8 cellular contexts compared by ENCODE assay signal in the genomic region with DNA sequence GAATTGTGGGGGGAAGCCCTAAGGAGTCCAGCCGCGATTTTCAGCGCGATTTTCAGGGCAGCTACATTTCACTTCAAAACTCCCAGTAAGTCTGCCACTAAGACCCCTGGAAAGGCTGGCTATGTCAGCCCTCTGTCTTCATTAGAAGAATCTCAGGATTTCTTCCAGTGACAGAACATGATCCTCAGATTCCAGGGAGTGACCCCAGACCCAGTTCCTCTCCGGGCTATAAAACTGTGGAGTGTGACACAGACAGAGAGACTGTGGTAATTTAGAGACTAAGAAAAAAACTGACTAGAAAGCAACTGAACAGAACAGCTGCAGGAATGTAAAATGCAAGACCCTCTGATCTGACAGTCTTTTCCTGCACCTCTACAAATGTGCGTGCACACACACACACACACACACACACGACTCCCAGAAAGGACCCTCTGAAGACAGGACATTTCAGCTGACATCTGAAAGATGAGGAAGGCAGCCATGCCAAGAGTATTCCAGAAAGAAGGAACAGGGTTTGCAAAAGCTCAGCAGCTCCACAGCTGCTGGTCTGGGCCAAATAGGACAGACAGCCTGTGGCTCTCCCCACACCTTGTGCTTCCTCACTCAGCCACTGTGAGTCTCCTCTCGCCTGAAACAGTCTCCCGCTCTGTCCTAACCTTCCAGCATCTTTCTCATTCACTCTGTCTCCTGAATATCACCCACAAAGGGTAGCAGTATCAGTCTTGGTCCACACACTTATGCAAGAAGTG.
DNase-seq lines count a peak whose midpoint lies in the region; ATAC-seq and TF ChIP-seq lines count a peak whose summit lies in the region.

No MANE protein-coding gene starts in this region.

- H3K4me1 Mint-ChIP-seq in chondrocyte (ENCODE audit: low read depth), result peaks cover 26% of the 10 kb centered on the region

- H4K8ac ChIP-seq in mesendoderm (ENCODE audit: low read depth, low read length), result no peak overlapping the region

- no peak overlapping the region for H2BK5ac ChIP-seq in mesendoderm (ENCODE audit: low read length)

- no peaks in the 10 kb centered on the region for H3K4me1 ChIP-seq in mesendoderm (ENCODE audit: control insufficient read depth, low read depth, low read length)

- no peak overlapping the region for H3K23ac ChIP-seq in mesendoderm (ENCODE audit: low read length)

- no peaks in the 10 kb centered on the region for H3K79me1 ChIP-seq in mesendoderm (ENCODE audit: low read length)

- H3K4me3 Mint-ChIP-seq in chondrocyte (ENCODE audit: unreplicated experiment), result no peak overlapping the region

- H3K9ac ChIP-seq in mesendoderm (ENCODE audit: low read length), result no peak overlapping the region

- no peaks in the 10 kb centered on the region for H3K9me3 Mint-ChIP-seq in chondrocyte (ENCODE audit: low read depth)

- H4K5ac ChIP-seq in mesendoderm (ENCODE audit: low read length), result no peak overlapping the region

- H3K4ac ChIP-seq in mesendoderm (ENCODE audit: low read depth, low read length), result no peak overlapping the region

- H3K27me3 Mint-ChIP-seq in chondrocyte (ENCODE audit: low read depth), result no peaks in the 10 kb centered on the region

- no peak overlapping the region for H3K4me2 ChIP-seq in mesendoderm (ENCODE audit: low read length)

- no peaks in the 10 kb centered on the region for H3K36me3 ChIP-seq in mesendoderm (ENCODE audit: control insufficient read depth, insufficient read depth, low read length)

- TF ChIP-seq CTCF in chondrocyte (IDR thresholded peaks at IDR 0.05), result peak; percentile 46

- H3K18ac ChIP-seq in mesendoderm (ENCODE audit: low read length), result no peak overlapping the region

- DNase-seq in EH (ENCODE audit: low read depth) (peak; percentile 28), LHCN-M2 (ENCODE audit: low read depth) (peak; percentile 61), chondrocyte (ENCODE audit: low spot score) (no peak), mesendoderm (peak; percentile 47), NCI-H2171 treated with DMSO at 0.1 percent for 48 hours (lab: John Stamatoyannopoulos, UW) (no peak), NCI-H1694 (lab: John Stamatoyannopoulos, UW) (no peak)

- H3K79me2 ChIP-seq in mesendoderm (ENCODE audit: control insufficient read depth, insufficient read depth, low read length), result no peaks in the 10 kb centered on the region

- H2BK15ac ChIP-seq in mesendoderm (replicated peaks; ENCODE audit: low read depth), result no peak overlapping the region

- WGBS in mesendoderm (ENCODE audit: extremely low coverage, insufficient coverage, low lambda C conversion rate), result no CpG with 5 or more reads among the region's 9 CpGs

- H3K27ac ChIP-seq in mesendoderm (ENCODE audit: low read depth, low read length), result no peak overlapping the region

- no peak overlapping the region for H2BK120ac ChIP-seq in mesendoderm (ENCODE audit: low read depth, low read length)

- ATAC-seq in HG03354 (IDR thresholded peaks at IDR 0.05; ENCODE audit: poor library complexity, severe bottlenecking, unreplicated experiment), result no peak
- ATAC-seq in GM21717 (IDR thresholded peaks at IDR 0.05; ENCODE audit: unreplicated experiment), result no peak

- H3K56ac ChIP-seq in mesendoderm (ENCODE audit: low read length), result no peak overlapping the region

- H3K27ac Mint-ChIP-seq in chondrocyte (ENCODE audit: unreplicated experiment), result no peak overlapping the region

- H2AK5ac ChIP-seq in mesendoderm (ENCODE audit: low read length), result no peak overlapping the region

- peaks cover 4% of the 10 kb centered on the region for H3K36me3 Mint-ChIP-seq in chondrocyte (ENCODE audit: low read depth)

- H3K4me3 ChIP-seq in mesendoderm (ENCODE audit: low read length), result no peak overlapping the region

- H3K27me3 ChIP-seq in mesendoderm (ENCODE audit: insufficient read depth, low read length, poor library complexity), result no peaks in the 10 kb centered on the region

Comparison
In these comparisons a context has a peak if more than half of its experiments do, and no peak if none do; other contexts are left out.
1. DNase-seq: peak in EH (single experiment), LHCN-M2 (single experiment) and mesendoderm (single experiment); none in chondrocyte (single experiment), NCI-H2171 treated with DMSO at 0.1 percent for 48 hours (single experiment) and NCI-H1694 (single experiment).